Comparison of ENCODE assay signal across 7 cellular contexts in the genomic region with DNA sequence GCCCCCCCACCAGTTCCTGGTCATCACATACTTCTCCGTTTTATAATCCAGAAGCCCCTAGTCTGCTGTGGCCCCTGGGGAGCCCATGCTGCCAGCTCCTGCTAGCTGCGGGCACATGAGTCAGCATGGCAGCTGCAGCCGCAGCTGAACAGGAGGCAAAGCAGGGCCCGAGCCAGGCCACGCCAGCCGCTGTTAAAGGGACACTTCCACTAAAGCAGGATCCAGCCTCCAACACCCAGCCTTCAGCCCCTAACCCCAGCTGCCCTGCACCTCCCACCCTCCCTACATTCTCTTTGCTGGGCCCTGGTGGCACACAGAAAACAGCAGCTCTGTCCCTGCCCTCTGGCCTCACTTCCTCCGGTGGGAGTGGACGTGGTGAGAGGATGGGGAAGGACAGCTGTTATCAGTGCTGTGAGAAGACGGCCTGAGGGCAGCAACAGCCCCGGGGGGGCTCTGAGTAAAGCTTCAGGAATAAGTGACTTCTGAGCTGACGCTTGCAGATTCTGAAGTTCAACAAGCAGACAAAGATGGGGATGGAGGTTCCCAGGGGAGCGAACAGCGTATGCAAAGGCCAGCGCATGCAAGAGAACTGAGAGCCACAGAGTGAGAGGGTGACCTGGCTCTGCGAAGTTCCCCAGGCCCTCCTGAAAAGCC. TPM values are rescaled to one million over a fixed set of nuclear protein-coding genes. Genes with fewer than 3 reads are reported as not detected.
DNase-seq lines count a peak whose midpoint lies in the region; ATAC-seq, FAIRE-seq and TF ChIP-seq lines count a peak whose summit lies in the region.

No MANE protein-coding gene starts in this region.

- FAIRE-seq in HepG2 (lab: Jason Lieb, UNC), result no peak

- H3K79me2 ChIP-seq in HepG2 (ENCODE audit: insufficient read depth, low read length), result no peaks in the 10 kb centered on the region

- TF ChIP-seq EP300 in HepG2 (IDR thresholded peaks at IDR 0.05; ENCODE audit: low read depth in 2 of 2, low read length in 2 of 2), result no peak
- no peak for TF ChIP-seq EP300 in HepG2 (CRISPR knock-in tag; IDR thresholded peaks at IDR 0.05; ENCODE audit: borderline replicate concordance)
- TF ChIP-seq EP300 in tibial nerve (IDR thresholded peaks at IDR 0.05), result no peak

- POLR2A ChIA-PET in MCF 10A (lab: Yijun Ruan, JAX), result interaction anchor here (0.6 to 3.9 kb wide), 6 partner anchors 29 to 521 kb away, joined by 3 to 26 read pairs (median 4); partner anchors contain the start of genes LZTR1, P2RX6 and THAP7
- POLR2A ChIA-PET in HepG2 (lab: Yijun Ruan, JAX), result no interaction called here

- TF ChIP-seq POLR2A in HepG2 (IDR thresholded peaks at IDR 0.05; ENCODE audit: insufficient read depth in 1 of 2, low read depth in 2 of 2, low read length in 2 of 2) (no peak), tibial nerve (IDR thresholded peaks at IDR 0.05) (no peak)

- in situ Hi-C loops in HepG2 (cut with HindIII; ENCODE audit: extremely low pct_ligation_motif_present, low pct_unique_long_range_greater_than_20kb), result no loop called here

- no TSS peak for BruUV-seq in MCF 10A (replicated peaks; lab: Mats Ljungman, UMichigan)
- BruUV-seq in HepG2 (replicated peaks; lab: Mats Ljungman, UMichigan), result no TSS peak

- H3K27ac ChIP-seq in HepG2 (ENCODE audit: extremely low read length, insufficient read depth, low read length), result no peak overlapping the region
- H3K27ac ChIP-seq in tibial nerve, result no peak overlapping the region

- no peak for TF ChIP-seq CTCF in MCF 10A (IDR thresholded peaks at IDR 0.05; ENCODE audit: unreplicated experiment)
- TF ChIP-seq CTCF in HepG2 (CRISPR knock-in tag; IDR thresholded peaks at IDR 0.05), result no peak
- TF ChIP-seq CTCF in tibial nerve (IDR thresholded peaks at IDR 0.05), result no peak

- H3K9me3 ChIP-seq in HepG2 (ENCODE audit: low read length), result no peaks in the 10 kb centered on the region
- no peaks in the 10 kb centered on the region for H3K9me3 ChIP-seq in tibial nerve

- CTCF ChIA-PET in MCF 10A (lab: Yijun Ruan, JAX), result interaction anchor here (0.6 to 1.2 kb wide), 4 partner anchors 11 to 159 kb away, joined by 3 to 6 read pairs (median 5); no protein-coding TSS in a partner anchor
- CTCF ChIA-PET in HepG2 (lab: Yijun Ruan, JAX; ENCODE audit: low intra/inter-chr PET ratio, low total read pairs), result no interaction called here

- peak overlapping the region; percentile 74 for H3K4me3 Mint-ChIP-seq in MCF 10A (ENCODE audit: unreplicated experiment)

- H2AFZ ChIP-seq in HepG2 (ENCODE audit: low read length), result no peak overlapping the region

- peak; percentile 20 for DNase-seq in NCI-H2171 (lab: John Stamatoyannopoulos, UW)
- peak; percentile 41 for DNase-seq in MCF 10A (ENCODE audit: unreplicated experiment)
- DNase-seq in HepG2 (ENCODE audit: low spot score), result no peak
- DNase-seq in tibial nerve (ENCODE audit: low spot score in 2 of 2), result no peak
- no peak for DNase-seq in cerebellum (ENCODE audit: low spot score)

- no peaks in the 10 kb centered on the region for H3K36me3 Mint-ChIP-seq in MCF 10A (ENCODE audit: insufficient read depth, unreplicated experiment)

- intact Hi-C loops in MCF 10A (cut with micrococcal nuclease) (no loop called here), HepG2 (cut with micrococcal nuclease; ENCODE audit: unreplicated experiment) (no loop called here)

- peak overlapping the region in 1 of 3 experiments; percentile 53; a peak in 1 of 6 replicates for H3K4me3 ChIP-seq in HepG2 (replicated peaks in 1 of 3; ENCODE audit: insufficient read depth in 1 of 3, low read depth in 2 of 3, low read length in 3 of 3)
- H3K4me3 ChIP-seq in tibial nerve, result peak overlapping the region; percentile 25 to 53 (median 38)

- H3K4me2 ChIP-seq in HepG2 (ENCODE audit: low read depth, low read length), result peak overlapping the region; percentile 72

- TF ChIP-seq RAD21 in HepG2 (CRISPR knock-in tag; IDR thresholded peaks at IDR 0.05), result no peak

- WGBS in HepG2 (ENCODE audit: low lambda C conversion rate), result 30% methylated on average over 14 of the region's 15 CpGs
- 12 to 14% methylated on average over 15 of the region's 15 CpGs for WGBS in tibial nerve, 2 donors

- peaks cover 12% of the 10 kb centered on the region; the same call in 1 of the 2 replicates for H3K4me1 ChIP-seq in HepG2 (ENCODE audit: insufficient read depth, low read length)
- peaks cover 0 to 21% (median 11%) of the 10 kb centered on the region in 4 donors for H3K4me1 ChIP-seq in tibial nerve

- H3K36me3 ChIP-seq in HepG2 (replicated peaks in 1 of 2; ENCODE audit: control insufficient read depth in 1 of 2, insufficient read depth in 2 of 2, low read length in 2 of 2) (no peaks in the 10 kb centered on the region), tibial nerve (no peaks in the 10 kb centered on the region)

- ATAC-seq in GM18907 (IDR thresholded peaks at IDR 0.05; ENCODE audit: unreplicated experiment), result peak; percentile 5
- ATAC-seq in HepG2, result peak; percentile 12; the same call in 2 of the 3 replicates
- no peak for ATAC-seq in GM19467 (IDR thresholded peaks at IDR 0.05; ENCODE audit: unreplicated experiment)

- peaks cover 30% of the 10 kb centered on the region for H3K4me1 Mint-ChIP-seq in MCF 10A (ENCODE audit: insufficient read depth, unreplicated experiment)

- H4K20me1 ChIP-seq in HepG2 (ENCODE audit: insufficient read depth, low read length), result no peaks in the 10 kb centered on the region; the same call in 1 of the 2 replicates

- H3K27me3 Mint-ChIP-seq in MCF 10A (ENCODE audit: insufficient read depth, unreplicated experiment), result no peaks in the 10 kb centered on the region

- H3K9me3 Mint-ChIP-seq in MCF 10A (ENCODE audit: unreplicated experiment), result no peaks in the 10 kb centered on the region

- H3K9ac ChIP-seq in HepG2 (ENCODE audit: insufficient read depth, low read depth, low read length), result no peak overlapping the region

- H3K27me3 ChIP-seq in HepG2 (ENCODE audit: control insufficient read depth in 1 of 2, insufficient read depth in 2 of 2, low read length in 2 of 2) (peaks cover 4 to 33% of the 10 kb centered on the region in 2 experiments; a peak in 4 of 5 replicates), tibial nerve (no peaks in the 10 kb centered on the region)

- peak overlapping the region; percentile 76 for H3K27ac Mint-ChIP-seq in MCF 10A (ENCODE audit: low read depth, unreplicated experiment)

RNA-seq across cellular contexts. Expression of gene LRRC74B, which starts 0.7 kb away (rescaled TPM):
- total RNA-seq in MCF 10A (2022) (not detected in 2 replicates), HepG2 (2016; rRNA removed; fragmentation: Illumina TruSeq; extraction: Trizol) (not detected in 2 replicates), tibial nerve (under 1 TPM in 1 of 4 donors, not detected in 3; 0.39 TPM), cerebellum (not detected)
- total RNA-seq in HepG2 (2016; cell fraction: cytosol; rRNA removed; fragmentation: Illumina TruSeq; extraction: Trizol; ENCODE audit: low read depth), result not detected in 2 replicates
- not detected in 2 replicates for total RNA-seq in HepG2 (2016; cell fraction: insoluble cytoplasmic fraction; rRNA removed; fragmentation: Illumina TruSeq; extraction: Trizol)
- not detected in 2 replicates for total RNA-seq in HepG2 (2016; cell fraction: membrane; rRNA removed; fragmentation: Illumina TruSeq; extraction: Trizol)
- total RNA-seq in HepG2 (2016; cell fraction: nucleus; rRNA removed; fragmentation: Illumina TruSeq; extraction: Trizol), result not detected in 2 replicates
- not detected in 2 replicates for polyA plus RNA-seq in HepG2 (2011; rRNA removed)
- polyA plus RNA-seq in HepG2 (2011; cell fraction: cytosol; rRNA removed), result not detected in 2 replicates
- polyA plus RNA-seq in HepG2 (2011; cell fraction: nucleus; rRNA removed), result not detected in 2 replicates
- polyA plus RNA-seq in HepG2 (2012), result not detected in 2 replicates
- polyA plus RNA-seq in HepG2 (2016; cell fraction: cytosol; fragmentation: Illumina TruSeq; extraction: Trizol; ENCODE audit: low read depth), result not detected in 2 replicates
- polyA plus RNA-seq in HepG2 (2016; cell fraction: insoluble cytoplasmic fraction; fragmentation: Illumina TruSeq; extraction: Trizol; ENCODE audit: low read depth), result not detected in 2 replicates
- not detected in 2 replicates for polyA plus RNA-seq in HepG2 (2016; cell fraction: membrane; fragmentation: Illumina TruSeq; extraction: Trizol; ENCODE audit: low read depth)
- not detected in 2 replicates for polyA plus RNA-seq in HepG2 (2016; cell fraction: nucleus; fragmentation: Illumina TruSeq; extraction: Trizol; ENCODE audit: insufficient read depth, low read depth)
- not detected in 2 replicates for polyA minus RNA-seq in HepG2 (2011; rRNA and poly(A)+ RNA removed; ENCODE audit: low replicate concordance)
- polyA minus RNA-seq in HepG2 (2011; cell fraction: cytosol; rRNA and poly(A)+ RNA removed), result not detected in 2 replicates
- not detected in 2 replicates for polyA minus RNA-seq in HepG2 (2011; cell fraction: nucleus; rRNA and poly(A)+ RNA removed)

RNA-seq across cellular contexts. Expression of gene SLC7A4, which starts 12.7 kb away (rescaled TPM):
- total RNA-seq in MCF 10A (2022) (not detected in 2 replicates), HepG2 (2016; rRNA removed; fragmentation: Illumina TruSeq; extraction: Trizol) (not detected in 2 replicates), tibial nerve (1 to 10 TPM in 1 of 4 donors, under 1 TPM in 1, not detected in 2; 0.22 to 1.3 TPM), cerebellum (2.0 TPM)
- total RNA-seq in HepG2 (2016; cell fraction: cytosol; rRNA removed; fragmentation: Illumina TruSeq; extraction: Trizol; ENCODE audit: low read depth), result not detected in 2 replicates
- not detected in 2 replicates for total RNA-seq in HepG2 (2016; cell fraction: insoluble cytoplasmic fraction; rRNA removed; fragmentation: Illumina TruSeq; extraction: Trizol)
- not detected in 2 replicates for total RNA-seq in HepG2 (2016; cell fraction: membrane; rRNA removed; fragmentation: Illumina TruSeq; extraction: Trizol)
- not detected in 2 replicates for total RNA-seq in HepG2 (2016; cell fraction: nucleus; rRNA removed; fragmentation: Illumina TruSeq; extraction: Trizol)
- not detected in 2 replicates for polyA plus RNA-seq in HepG2 (2011; rRNA removed)
- polyA plus RNA-seq in HepG2 (2011; cell fraction: cytosol; rRNA removed), result not detected in 2 replicates
- polyA plus RNA-seq in HepG2 (2011; cell fraction: nucleus; rRNA removed), result not detected in 2 replicates
- not detected in 2 replicates for polyA plus RNA-seq in HepG2 (2012)
- polyA plus RNA-seq in HepG2 (2016; cell fraction: cytosol; fragmentation: Illumina TruSeq; extraction: Trizol; ENCODE audit: low read depth), result not detected in 2 replicates
- polyA plus RNA-seq in HepG2 (2016; cell fraction: insoluble cytoplasmic fraction; fragmentation: Illumina TruSeq; extraction: Trizol; ENCODE audit: low read depth), result not detected in 2 replicates
- not detected in 2 replicates for polyA plus RNA-seq in HepG2 (2016; cell fraction: membrane; fragmentation: Illumina TruSeq; extraction: Trizol; ENCODE audit: low read depth)
- polyA plus RNA-seq in HepG2 (2016; cell fraction: nucleus; fragmentation: Illumina TruSeq; extraction: Trizol; ENCODE audit: insufficient read depth, low read depth), result not detected in 2 replicates
- polyA minus RNA-seq in HepG2 (2011; rRNA and poly(A)+ RNA removed; ENCODE audit: low replicate concordance), result not detected in 2 replicates
- polyA minus RNA-seq in HepG2 (2011; cell fraction: cytosol; rRNA and poly(A)+ RNA removed), result not detected in 2 replicates
- polyA minus RNA-seq in HepG2 (2011; cell fraction: nucleus; rRNA and poly(A)+ RNA removed), result not detected in 2 replicates

RNA-seq across cellular contexts. Expression of gene P2RX6, which starts 30.1 kb away (rescaled TPM):
- total RNA-seq in MCF 10A (2022) (0.19 and 0.22 TPM in 2 replicates), HepG2 (2016; rRNA removed; fragmentation: Illumina TruSeq; extraction: Trizol) (0.04 TPM in 1 of 2 replicates, not detected in the other), tibial nerve (1 to 10 TPM in 1 of 4 donors, under 1 TPM in 3; 0.63 to 3.3 (median 0.78) TPM), cerebellum (0.36 TPM)
- not detected in 2 replicates for total RNA-seq in HepG2 (2016; cell fraction: cytosol; rRNA removed; fragmentation: Illumina TruSeq; extraction: Trizol; ENCODE audit: low read depth)
- total RNA-seq in HepG2 (2016; cell fraction: insoluble cytoplasmic fraction; rRNA removed; fragmentation: Illumina TruSeq; extraction: Trizol), result not detected in 2 replicates
- total RNA-seq in HepG2 (2016; cell fraction: membrane; rRNA removed; fragmentation: Illumina TruSeq; extraction: Trizol), result not detected in 2 replicates
- not detected in 2 replicates for total RNA-seq in HepG2 (2016; cell fraction: nucleus; rRNA removed; fragmentation: Illumina TruSeq; extraction: Trizol)
- polyA plus RNA-seq in HepG2 (2011; rRNA removed), result 0.12 and 0.20 TPM in 2 replicates
- polyA plus RNA-seq in HepG2 (2011; cell fraction: cytosol; rRNA removed), result 0.06 and 0.19 TPM in 2 replicates
- polyA plus RNA-seq in HepG2 (2011; cell fraction: nucleus; rRNA removed), result 0.66 and 1.2 TPM in 2 replicates
- 0.07 and 0.25 TPM in 2 replicates for polyA plus RNA-seq in HepG2 (2012)
- polyA plus RNA-seq in HepG2 (2016; cell fraction: cytosol; fragmentation: Illumina TruSeq; extraction: Trizol; ENCODE audit: low read depth), result not detected in 2 replicates
- polyA plus RNA-seq in HepG2 (2016; cell fraction: insoluble cytoplasmic fraction; fragmentation: Illumina TruSeq; extraction: Trizol; ENCODE audit: low read depth), result not detected in 2 replicates
- not detected in 2 replicates for polyA plus RNA-seq in HepG2 (2016; cell fraction: membrane; fragmentation: Illumina TruSeq; extraction: Trizol; ENCODE audit: low read depth)
- not detected in 2 replicates for polyA plus RNA-seq in HepG2 (2016; cell fraction: nucleus; fragmentation: Illumina TruSeq; extraction: Trizol; ENCODE audit: insufficient read depth, low read depth)
- polyA minus RNA-seq in HepG2 (2011; rRNA and poly(A)+ RNA removed; ENCODE audit: low replicate concordance), result 0.46 and 5.4 TPM in 2 replicates
- polyA minus RNA-seq in HepG2 (2011; cell fraction: cytosol; rRNA and poly(A)+ RNA removed), result not detected in 2 replicates
- 0.50 TPM in 1 of 2 replicates, not detected in the other for polyA minus RNA-seq in HepG2 (2011; cell fraction: nucleus; rRNA and poly(A)+ RNA removed)

RNA-seq across cellular contexts. Expression of gene THAP7, which starts 43.1 kb away (rescaled TPM):
- total RNA-seq in MCF 10A (2022) (20.6 and 24.9 TPM in 2 replicates), HepG2 (2016; rRNA removed; fragmentation: Illumina TruSeq; extraction: Trizol) (20.4 and 25.5 TPM in 2 replicates), tibial nerve (10 to 100 TPM; 46.9 to 71.8 (median 49.3) TPM), cerebellum (14.3 TPM)
- 10.9 and 13.4 TPM in 2 replicates for total RNA-seq in HepG2 (2016; cell fraction: cytosol; rRNA removed; fragmentation: Illumina TruSeq; extraction: Trizol; ENCODE audit: low read depth)
- 22.1 and 23.8 TPM in 2 replicates for total RNA-seq in HepG2 (2016; cell fraction: insoluble cytoplasmic fraction; rRNA removed; fragmentation: Illumina TruSeq; extraction: Trizol)
- 19.2 and 23.3 TPM in 2 replicates for total RNA-seq in HepG2 (2016; cell fraction: membrane; rRNA removed; fragmentation: Illumina TruSeq; extraction: Trizol)
- 18.4 and 19.1 TPM in 2 replicates for total RNA-seq in HepG2 (2016; cell fraction: nucleus; rRNA removed; fragmentation: Illumina TruSeq; extraction: Trizol)
- 13.0 and 16.4 TPM in 2 replicates for polyA plus RNA-seq in HepG2 (2011; rRNA removed)
- 11.4 and 17.5 TPM in 2 replicates for polyA plus RNA-seq in HepG2 (2011; cell fraction: cytosol; rRNA removed)
- polyA plus RNA-seq in HepG2 (2011; cell fraction: nucleus; rRNA removed), result 53.1 and 55.7 TPM in 2 replicates
- 7.6 and 9.2 TPM in 2 replicates for polyA plus RNA-seq in HepG2 (2012)
- 11.6 and 14.4 TPM in 2 replicates for polyA plus RNA-seq in HepG2 (2016; cell fraction: cytosol; fragmentation: Illumina TruSeq; extraction: Trizol; ENCODE audit: low read depth)
- 22.2 and 26.6 TPM in 2 replicates for polyA plus RNA-seq in HepG2 (2016; cell fraction: insoluble cytoplasmic fraction; fragmentation: Illumina TruSeq; extraction: Trizol; ENCODE audit: low read depth)
- 17.6 and 24.0 TPM in 2 replicates for polyA plus RNA-seq in HepG2 (2016; cell fraction: membrane; fragmentation: Illumina TruSeq; extraction: Trizol; ENCODE audit: low read depth)
- polyA plus RNA-seq in HepG2 (2016; cell fraction: nucleus; fragmentation: Illumina TruSeq; extraction: Trizol; ENCODE audit: insufficient read depth, low read depth), result 42.7 and 46.0 TPM in 2 replicates
- polyA minus RNA-seq in HepG2 (2011; rRNA and poly(A)+ RNA removed; ENCODE audit: low replicate concordance), result 19.9 and 30.3 TPM in 2 replicates
- 6.9 and 7.9 TPM in 2 replicates for polyA minus RNA-seq in HepG2 (2011; cell fraction: cytosol; rRNA and poly(A)+ RNA removed)
- polyA minus RNA-seq in HepG2 (2011; cell fraction: nucleus; rRNA and poly(A)+ RNA removed), result 34.2 and 38.9 TPM in 2 replicates

Comparison
In these comparisons a context has a peak if more than half of its experiments do, and no peak if none do; other contexts are left out.
1. DNase-seq: peak in NCI-H2171 (single experiment) and MCF 10A (single experiment); none in HepG2 (single experiment), tibial nerve (0 of 2) and cerebellum (single experiment).